Comparison of ENCODE assay signal across 15 cellular contexts in the genomic region with DNA sequence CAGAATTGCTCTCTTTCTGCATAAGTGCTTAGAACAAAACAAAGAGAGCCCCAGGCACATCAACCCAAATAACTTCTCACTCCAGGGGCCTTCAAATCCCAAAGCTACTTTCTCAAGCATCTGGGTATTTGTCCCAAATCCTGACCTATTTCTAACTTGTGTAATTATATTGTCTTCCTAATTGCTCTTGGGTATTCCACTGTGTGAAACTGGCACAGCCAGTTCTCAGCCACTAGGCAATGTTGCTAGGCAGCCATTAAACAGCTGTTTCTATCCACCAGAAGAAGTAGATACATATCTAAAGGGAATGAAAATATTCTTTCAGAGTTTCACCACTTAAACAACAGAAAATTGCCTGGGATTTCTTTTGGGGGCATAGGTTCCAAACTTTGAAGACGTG.
DNase-seq lines count a peak whose midpoint lies in the region; TF ChIP-seq lines count a peak whose summit lies in the region.
"Had no signal": no experiment of that assay in that cellular context is flagged by ENCODE, and none has a peak within 500 bp of the region (broad histone marks: within the 10 kb centered on the region; RNA-seq: fewer than 3 reads in every experiment).

No MANE protein-coding gene starts in this region.

- no peaks in the 10 kb centered on the region for H3K27me3 ChIP-seq in mammary epithelial cell (ENCODE audit: insufficient read depth, low read length)
- no peaks in the 10 kb centered on the region for H3K27me3 ChIP-seq in smooth muscle cell (ENCODE audit: low read depth)
- H3K27me3 ChIP-seq: BLaER1 had no signal

- CTCF ChIA-PET in mammary epithelial cell (lab: Charles Lee; ENCODE audit: low non-redundant PET): no interaction called here

- DNase-seq in DMS53 (lab: John Stamatoyannopoulos, UW) (peak; percentile 12), DMS53 treated with DMSO at 0.1 percent for 48 hours (lab: John Stamatoyannopoulos, UW; ENCODE audit: unreplicated experiment) (no peak), T47D (ENCODE audit: low read depth in 1 of 2, low spot score in 1 of 2) (peak; percentile 37 to 53), mammary epithelial cell (no peak), mesothelial cell of epicardium (ENCODE audit: low spot score in 2 of 2, unreplicated experiment in 2 of 2) (no peak), smooth muscle cell (lab: John Stamatoyannopoulos, UW; ENCODE audit: unreplicated experiment) (no peak), ureter (ENCODE audit: low spot score) (no peak), immature natural killer cell (no peak)
- DNase-seq: 8988T; AML-193; CD8-positive, alpha-beta memory T cell; DND-41; HCEC 1CT; HFFc6 had no signal

- intact Hi-C loops in mammary epithelial cell (cut with micrococcal nuclease): no loop called here

- H3K4me3 Mint-ChIP-seq in mesothelial cell of epicardium: no peak overlapping the region
- H3K4me3 Mint-ChIP-seq in immature natural killer cell: no peak overlapping the region
- H3K4me3 Mint-ChIP-seq: CD8-positive, alpha-beta memory T cell; HFFc6 had no signal

- in situ Hi-C loops in T47D (cut with HindIII; ENCODE audit: low pct_unique_long_range_greater_than_20kb, low sequenced_read_pairs): no loop called here
- in situ Hi-C loops in mammary epithelial cell (cut with MboI; ENCODE audit: low sequenced_read_pairs in 2 of 2): no loop called here

- no peaks in the 10 kb centered on the region for H3K79me2 ChIP-seq in mammary epithelial cell (ENCODE audit: insufficient read depth, low read length)
- H3K79me2 ChIP-seq in smooth muscle cell (ENCODE audit: low read depth): no peaks in the 10 kb centered on the region

- no peaks in the 10 kb centered on the region for H3F3A ChIP-seq in smooth muscle cell (ENCODE audit: low read depth)

- dilution Hi-C loops in mammary epithelial cell (cut with HindIII; ENCODE audit: low sequenced_read_pairs): no loop called here

- no peaks in the 10 kb centered on the region for H3K27me3 Mint-ChIP-seq in mesothelial cell of epicardium (ENCODE audit: low read depth)
- H3K27me3 Mint-ChIP-seq in immature natural killer cell (ENCODE audit: low read depth in 3 of 3): peaks cover 0 to 3% (median 0%) of the 10 kb centered on the region in 3 donors
- H3K27me3 Mint-ChIP-seq: CD8-positive, alpha-beta memory T cell had no signal

- H2AFZ ChIP-seq in mammary epithelial cell (ENCODE audit: low read depth, low read length): no peak overlapping the region
- H2AFZ ChIP-seq in smooth muscle cell (ENCODE audit: low read depth): no peak overlapping the region

- H3K9me3 Mint-ChIP-seq in mesothelial cell of epicardium (peaks cover 7% of the 10 kb centered on the region), immature natural killer cell (peaks cover 0 to 22% (median 6%) of the 10 kb centered on the region in 6 donors)
- H3K9me3 Mint-ChIP-seq: HFFc6 had no signal

- no peaks in the 10 kb centered on the region for H4K20me1 ChIP-seq in mammary epithelial cell (ENCODE audit: insufficient read depth, low read length)
- H4K20me1 ChIP-seq in smooth muscle cell (ENCODE audit: low read depth): no peaks in the 10 kb centered on the region
- H4K20me1 ChIP-seq: BLaER1 had no signal

- no peak overlapping the region for H3K4me3 ChIP-seq in mammary epithelial cell (replicated peaks in 1 of 3; ENCODE audit: insufficient read depth in 1 of 3, low read depth in 2 of 3, low read length in 3 of 3)
- H3K4me3 ChIP-seq in smooth muscle cell: no peak overlapping the region
- H3K4me3 ChIP-seq: BLaER1 had no signal

- H3K36me3 ChIP-seq in mammary epithelial cell (ENCODE audit: insufficient read depth, low read length) (no peaks in the 10 kb centered on the region), smooth muscle cell (ENCODE audit: low read depth) (no peaks in the 10 kb centered on the region)
- H3K36me3 ChIP-seq: BLaER1 had no signal

- H3K36me3 Mint-ChIP-seq in mesothelial cell of epicardium (no peaks in the 10 kb centered on the region), immature natural killer cell (no peaks in the 10 kb centered on the region)
- H3K36me3 Mint-ChIP-seq: CD8-positive, alpha-beta memory T cell had no signal

- BruUV-seq in mammary epithelial cell (replicated peaks; lab: Mats Ljungman, UMichigan): no TSS peak

- H3K27ac ChIP-seq in mammary epithelial cell (ENCODE audit: insufficient read depth, low read depth, low read length) (no peak overlapping the region), smooth muscle cell (ENCODE audit: low read depth) (peak overlapping the region; percentile 13)
- H3K27ac ChIP-seq: BLaER1 had no signal

- no peaks in the 10 kb centered on the region for H3K4me1 ChIP-seq in mammary epithelial cell (ENCODE audit: insufficient read depth, low read length)
- no peaks in the 10 kb centered on the region for H3K4me1 ChIP-seq in smooth muscle cell (ENCODE audit: low read depth)
- H3K4me1 ChIP-seq: BLaER1 had no signal

- H3K9ac ChIP-seq in mammary epithelial cell (ENCODE audit: insufficient read depth, low read length) (no peak overlapping the region), smooth muscle cell (ENCODE audit: low read depth) (no peak overlapping the region)
- H3K9ac ChIP-seq: BLaER1 had no signal

- H3K9me3 ChIP-seq in mammary epithelial cell (replicated peaks; ENCODE audit: insufficient read depth, low read length) (no peaks in the 10 kb centered on the region), smooth muscle cell (replicated peaks; ENCODE audit: low read depth) (no peaks in the 10 kb centered on the region)

- no peak for TF ChIP-seq CTCF in mammary epithelial cell (conservative IDR thresholded peaks at IDR 0.05 in 1 of 2, IDR thresholded peaks at IDR 0.05 in 1 of 2; ENCODE audit: extremely low read depth in 1 of 2, insufficient read depth in 1 of 2, low read depth in 1 of 2, low read length in 2 of 2)
- no peak for TF ChIP-seq CTCF in mesothelial cell of epicardium (IDR thresholded peaks at IDR 0.05; ENCODE audit: unreplicated experiment)
- TF ChIP-seq CTCF in smooth muscle cell (IDR thresholded peaks at IDR 0.05; ENCODE audit: borderline replicate concordance, insufficient read depth, poor library complexity, severe bottlenecking): no peak

- H3K4me1 Mint-ChIP-seq in mesothelial cell of epicardium (peaks cover 13% of the 10 kb centered on the region), immature natural killer cell (no peaks in the 10 kb centered on the region)
- H3K4me1 Mint-ChIP-seq: CD8-positive, alpha-beta memory T cell had no signal

- H3K4me2 ChIP-seq in mammary epithelial cell (ENCODE audit: insufficient read depth, low read depth, low read length) (no peak overlapping the region), smooth muscle cell (no peak overlapping the region)
- H3K4me2 ChIP-seq: BLaER1 had no signal

- H3K27ac Mint-ChIP-seq in mesothelial cell of epicardium: peak overlapping the region; percentile 47
- H3K27ac Mint-ChIP-seq in immature natural killer cell: no peak overlapping the region
- H3K27ac Mint-ChIP-seq: CD8-positive, alpha-beta memory T cell; HFFc6 had no signal

- WGBS in mammary epithelial cell (ENCODE audit: low coverage, missing lambda C conversion rate): 0% methylated on average over 1 of the region's 1 CpG
- 81% methylated on average over 1 of the region's 1 CpG for WGBS in smooth muscle cell (ENCODE audit: low lambda C conversion rate)

Comparison
In these comparisons a context has a peak if more than half of its experiments do, and no peak if none do; other contexts are left out.
1. DNase-seq: peak in DMS53 (single experiment) and T47D (2 of 2); none in DMS53 treated with DMSO at 0.1 percent for 48 hours (single experiment), mammary epithelial cell (single experiment), mesothelial cell of epicardium (0 of 2), smooth muscle cell (single experiment), ureter (single experiment) and immature natural killer cell (0 of 3).